10 cellular contexts compared by ENCODE assay signal in genomic region chr4:99856166-99856565, GRCh38. TPM values are rescaled to one million over a fixed set of nuclear protein-coding genes. Genes with fewer than 3 reads are reported as not detected.
A peak's percentile ranks its signal among the peaks of the same experiment; 100 is the strongest.
DNase-seq lines count a peak whose midpoint lies in the region; ATAC-seq and TF ChIP-seq lines count a peak whose summit lies in the region.
"Had no signal": no experiment of that assay in that cellular context is flagged by ENCODE, and none has a peak within 500 bp of the region (broad histone marks: within the 10 kb centered on the region; RNA-seq: fewer than 3 reads in every experiment).

No MANE protein-coding gene starts in this region.

- H3K27me3 Mint-ChIP-seq in activated naive CD4-positive, alpha-beta T cell treated with anti-CD3 and anti-CD28 coated beads for 36 hours (ENCODE audit: low read depth): no peaks in the 10 kb centered on the region
- no peaks in the 10 kb centered on the region for H3K27me3 Mint-ChIP-seq in stimulated activated naive B cell treated with anti-CD40 and anti-IgM and Interleukin-4, amounts not matched to agents 10 μg/mL and 1 μg/mL and 100 μg/mL, for 72 hours

- DNase-seq in activated naive CD4-positive, alpha-beta T cell treated with anti-CD3 and anti-CD28 coated beads for 36 hours: peak; percentile 48
- no peak for DNase-seq in activated naive CD4-positive, alpha-beta T cell treated with anti-CD3 and anti-CD28 coated beads, Interleukin-2, amount 50 U/mL, for 16 hours
- DNase-seq in SIG-M5 treated with dmso at 0.1 percent for 504 hours (lab: John Stamatoyannopoulos, UW; ENCODE audit: unreplicated experiment) (peak; percentile 88), fibroblast of mammary gland (ENCODE audit: low read depth) (peak; percentile 71), NCI-H1694 (lab: John Stamatoyannopoulos, UW) (no peak)
- DNase-seq in stimulated activated naive B cell treated with anti-CD40 and anti-IgM and Interleukin-4, amounts not matched to agents 10 μg/mL and 1 μg/mL and 100 μg/mL, for 72 hours: no peak
- DNase-seq: Caco-2 had no signal

- H3K9me3 Mint-ChIP-seq in activated naive CD4-positive, alpha-beta T cell treated with anti-CD3 and anti-CD28 coated beads for 36 hours: no peaks in the 10 kb centered on the region
- H3K9me3 Mint-ChIP-seq in stimulated activated naive B cell treated with anti-CD40 and anti-IgM and Interleukin-4, amounts not matched to agents 10 μg/mL and 1 μg/mL and 100 μg/mL, for 72 hours: peaks cover 4 to 5% of the 10 kb centered on the region in 2 donors

- peak; percentile 41 to 44 for ATAC-seq in stimulated activated naive B cell treated with anti-CD40 and anti-IgM and Interleukin-4, amounts not matched to agents 10 μg/mL and 1 μg/mL and 100 μg/mL, for 72 hours (replicated peaks)
- ATAC-seq in GM19324 (IDR thresholded peaks at IDR 0.05; ENCODE audit: low FRiP score, unreplicated experiment): no peak
- no peak for ATAC-seq in HG02759 (IDR thresholded peaks at IDR 0.05; ENCODE audit: unreplicated experiment)
- ATAC-seq: Panc1 had no signal

- no peak for TF ChIP-seq CTCF in fibroblast of mammary gland (conservative IDR thresholded peaks at IDR 0.05; ENCODE audit: control insufficient read depth, insufficient read depth, low read depth, low read length)

- CTCF ChIA-PET in activated naive CD4-positive, alpha-beta T cell treated with anti-CD3 and anti-CD28 coated beads for 36 hours (lab: Charles Lee): interaction anchor here (0.7 to 5.3 kb wide), 3 partner anchors 9 to 44 kb away, joined by 3 to 18 read pairs (median 3); no protein-coding TSS in a partner anchor

- H3K4me1 Mint-ChIP-seq in activated naive CD4-positive, alpha-beta T cell treated with anti-CD3 and anti-CD28 coated beads for 36 hours (ENCODE audit: low read depth): peaks cover 63% of the 10 kb centered on the region
- H3K4me1 Mint-ChIP-seq in stimulated activated naive B cell treated with anti-CD40 and anti-IgM and Interleukin-4, amounts not matched to agents 10 μg/mL and 1 μg/mL and 100 μg/mL, for 72 hours: peaks cover 57 to 77% of the 10 kb centered on the region in 2 donors

- intact Hi-C loops in activated naive CD4-positive, alpha-beta T cell treated with anti-CD3 and anti-CD28 coated beads for 36 hours (cut with micrococcal nuclease): loop anchor here (1.0 to 10.0 kb wide), 4 partner anchors 8 to 925 kb away; no protein-coding TSS in a partner anchor

- H3K27ac Mint-ChIP-seq in activated naive CD4-positive, alpha-beta T cell treated with anti-CD3 and anti-CD28 coated beads for 36 hours: peak overlapping the region; percentile 71
- H3K27ac Mint-ChIP-seq in stimulated activated naive B cell treated with anti-CD40 and anti-IgM and Interleukin-4, amounts not matched to agents 10 μg/mL and 1 μg/mL and 100 μg/mL, for 72 hours: peak overlapping the region; percentile 87

- no peak overlapping the region for H3K4me3 ChIP-seq in fibroblast of mammary gland (ENCODE audit: control insufficient read depth, low read depth, low read length)

- H3K36me3 Mint-ChIP-seq in activated naive CD4-positive, alpha-beta T cell treated with anti-CD3 and anti-CD28 coated beads for 36 hours (ENCODE audit: low read depth): peaks cover 30% of the 10 kb centered on the region
- H3K36me3 Mint-ChIP-seq in stimulated activated naive B cell treated with anti-CD40 and anti-IgM and Interleukin-4, amounts not matched to agents 10 μg/mL and 1 μg/mL and 100 μg/mL, for 72 hours: peaks cover 56 to 70% of the 10 kb centered on the region in 2 donors

- peak overlapping the region; percentile 16 for H3K4me3 Mint-ChIP-seq in activated naive CD4-positive, alpha-beta T cell treated with anti-CD3 and anti-CD28 coated beads for 36 hours
- H3K4me3 Mint-ChIP-seq in stimulated activated naive B cell treated with anti-CD40 and anti-IgM and Interleukin-4, amounts not matched to agents 10 μg/mL and 1 μg/mL and 100 μg/mL, for 72 hours: peak overlapping the region; percentile 47 to 48

RNA-seq across cellular contexts. Expression of gene LAMTOR3, which starts 38.1 kb away (rescaled TPM):
- 10 to 100 TPM; 24.9 to 26.9 TPM for total RNA-seq in activated naive CD4-positive, alpha-beta T cell treated with anti-CD3 and anti-CD28 coated beads for 36 hours

RNA-seq across cellular contexts. Expression of gene DAPP1, which starts 39.5 kb away (rescaled TPM):
- total RNA-seq in activated naive CD4-positive, alpha-beta T cell treated with anti-CD3 and anti-CD28 coated beads for 36 hours: 10 to 100 TPM; 24.4 to 25.8 TPM
- total RNA-seq: Caco-2 had no signal

Comparison
In these comparisons a context has a peak if more than half of its experiments do, and no peak if none do; other contexts are left out.
1. DNase-seq: peak in activated naive CD4-positive, alpha-beta T cell treated with anti-CD3 and anti-CD28 coated beads for 36 hours (single experiment), SIG-M5 treated with dmso at 0.1 percent for 504 hours (single experiment) and fibroblast of mammary gland (single experiment); none in activated naive CD4-positive, alpha-beta T cell treated with anti-CD3 and anti-CD28 coated beads, Interleukin-2, amount 50 U/mL, for 16 hours (single experiment), stimulated activated naive B cell treated with anti-CD40 and anti-IgM and Interleukin-4, amounts not matched to agents 10 μg/mL and 1 μg/mL and 100 μg/mL, for 72 hours (single experiment) and NCI-H1694 (single experiment).
2. ATAC-seq: peak in stimulated activated naive B cell treated with anti-CD40 and anti-IgM and Interleukin-4, amounts not matched to agents 10 μg/mL and 1 μg/mL and 100 μg/mL, for 72 hours (2 of 2); none in GM19324 (single experiment) and HG02759 (single experiment).